9 cellular contexts compared by ENCODE assay signal in the genomic region with DNA sequence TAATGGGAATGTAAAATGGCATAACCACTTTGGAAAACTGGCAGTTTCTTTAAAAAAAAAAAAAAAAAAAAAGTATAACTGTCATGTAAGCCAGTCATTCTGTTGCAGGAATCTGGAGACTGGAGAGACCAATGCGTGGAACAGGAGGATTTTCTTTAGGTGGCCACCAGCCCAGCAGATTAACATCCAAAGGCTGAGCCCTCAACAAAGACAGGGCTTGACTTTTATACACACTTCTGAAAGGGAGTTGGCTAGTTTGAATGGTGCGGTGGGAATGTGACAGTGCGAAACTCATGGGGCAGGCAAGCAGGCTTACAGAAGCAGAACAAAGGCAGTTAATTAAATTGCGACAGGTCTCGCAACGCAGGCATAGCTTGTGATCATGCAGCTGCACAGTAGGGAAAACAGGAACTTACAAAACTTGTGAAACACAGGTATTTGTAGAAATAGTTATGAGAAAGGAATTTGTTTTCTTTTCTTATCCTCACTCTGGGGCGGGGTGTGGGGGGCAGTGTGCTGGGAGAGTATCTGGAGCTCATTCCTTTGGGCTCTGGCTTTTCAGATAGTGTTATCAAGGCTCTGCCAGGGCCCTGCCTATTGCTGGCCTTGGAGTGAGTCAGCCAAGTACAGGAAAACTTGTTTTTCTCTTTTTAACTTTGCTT. TPM values are rescaled to one million over a fixed set of nuclear protein-coding genes. Genes with fewer than 3 reads are reported as not detected.
DNase-seq lines count a peak whose midpoint lies in the region; ATAC-seq, FAIRE-seq and TF ChIP-seq lines count a peak whose summit lies in the region.
"Had no signal": no experiment of that assay in that cellular context is flagged by ENCODE, and none has a peak within 500 bp of the region (broad histone marks: within the 10 kb centered on the region; RNA-seq: fewer than 3 reads in every experiment).

No MANE protein-coding gene starts in this region.

- intact Hi-C loops in activated CD4-positive, alpha-beta T cell treated with anti-CD3 and anti-CD28 coated beads, Interleukin-2, amount 10 ng/mL, durations not matched to agents 24 days and 14 days (cut with micrococcal nuclease), result no loop called here
- intact Hi-C loops in PC-3 (cut with micrococcal nuclease) (no loop called here), stomach (cut with DNase I; ENCODE audit: low total_unique reads) (no loop called here), kidney (cut with DNase I) (no loop called here)

- TF ChIP-seq CTCF in PC-3 (conservative IDR thresholded peaks at IDR 0.05; ENCODE audit: low read depth, low read length) (no peak), stomach (IDR thresholded peaks at IDR 0.05) (no peak), kidney (IDR thresholded peaks at IDR 0.05; ENCODE audit: borderline replicate concordance, extremely low read depth, insufficient read depth) (no peak)

- H3K4me3 ChIP-seq in PC-3 (ENCODE audit: low read length), result no peak overlapping the region
- H3K4me3 ChIP-seq in stomach, result no peak overlapping the region
- H3K4me3 ChIP-seq in kidney (ENCODE audit: low read length in 2 of 2), result no peak overlapping the region

- no peaks in the 10 kb centered on the region for H3K9me2 ChIP-seq in PC-3 (replicated peaks; ENCODE audit: low read length)

- WGBS in stomach, 5 donors, result 40 to 57% (median 43%) methylated on average over 7 of the region's 7 CpGs

- peaks cover 98% of the 10 kb centered on the region for H3K79me2 ChIP-seq in PC-3 (ENCODE audit: low read length)

- no peak for TF ChIP-seq EP300 in stomach (IDR thresholded peaks at IDR 0.05)

- no peaks in the 10 kb centered on the region for H3K9me3 ChIP-seq in PC-3 (ENCODE audit: low read length)
- no peaks in the 10 kb centered on the region for H3K9me3 ChIP-seq in stomach
- H3K9me3 ChIP-seq in kidney (ENCODE audit: control insufficient read depth in 1 of 2, low read length in 2 of 2), result no peaks in the 10 kb centered on the region

- H3K36me3 ChIP-seq in PC-3 (ENCODE audit: low read depth, low read length) (peaks cover 4% of the 10 kb centered on the region), stomach (peaks cover 0 to 3% (median 0%) of the 10 kb centered on the region in 4 donors), kidney (ENCODE audit: control insufficient read depth in 1 of 2, insufficient read depth in 2 of 2, low read length in 2 of 2) (no peaks in the 10 kb centered on the region)

- peaks cover 31% of the 10 kb centered on the region for H3K4me1 Mint-ChIP-seq in activated CD4-positive, alpha-beta T cell treated with anti-CD3 and anti-CD28 coated beads, Interleukin-2, amount 10 ng/mL, durations not matched to agents 24 days and 14 days

- FAIRE-seq in kidney (lab: Jason Lieb, UNC), result no peak
- FAIRE-seq: A204.1 had no signal

- H3K9ac ChIP-seq in PC-3 (ENCODE audit: low read length), result no peak overlapping the region
- no peak overlapping the region for H3K9ac ChIP-seq in kidney (ENCODE audit: low read length in 2 of 2)

- peak overlapping the region; percentile 41 for H3K27ac Mint-ChIP-seq in activated CD4-positive, alpha-beta T cell treated with anti-CD3 and anti-CD28 coated beads, Interleukin-2, amount 10 ng/mL, durations not matched to agents 24 days and 14 days

- H3K9me3 Mint-ChIP-seq in activated CD4-positive, alpha-beta T cell treated with anti-CD3 and anti-CD28 coated beads, Interleukin-2, amount 10 ng/mL, durations not matched to agents 24 days and 14 days, result no peaks in the 10 kb centered on the region

- H3K27me3 Mint-ChIP-seq in activated CD4-positive, alpha-beta T cell treated with anti-CD3 and anti-CD28 coated beads, Interleukin-2, amount 10 ng/mL, durations not matched to agents 24 days and 14 days, result no peaks in the 10 kb centered on the region

- POLR2A ChIA-PET in PC-3 (lab: Charles Lee; ENCODE audit: unreplicated experiment), result no interaction called here

- BruUV-seq in PC-3 (replicated peaks; lab: Mats Ljungman, UMichigan), result no TSS peak

- peaks cover 28% of the 10 kb centered on the region for H3K4me1 ChIP-seq in PC-3 (ENCODE audit: insufficient read depth, low read length)
- peaks cover 5 to 59% (median 22%) of the 10 kb centered on the region in 4 donors for H3K4me1 ChIP-seq in stomach
- H3K4me1 ChIP-seq in kidney (ENCODE audit: control insufficient read depth in 1 of 2, insufficient read depth in 1 of 2, low read depth in 1 of 2, low read length in 2 of 2), result peaks cover 0 to 7% of the 10 kb centered on the region in 2 donors

- peaks cover 10% of the 10 kb centered on the region for H3F3A ChIP-seq in PC-3 (ENCODE audit: low read length, unreplicated experiment)

- H3K36me3 Mint-ChIP-seq in activated CD4-positive, alpha-beta T cell treated with anti-CD3 and anti-CD28 coated beads, Interleukin-2, amount 10 ng/mL, durations not matched to agents 24 days and 14 days (ENCODE audit: low read depth), result peaks cover 28% of the 10 kb centered on the region

- CTCF ChIA-PET in PC-3 (lab: Charles Lee), result no interaction called here

- H3K27ac ChIP-seq in PC-3 (ENCODE audit: low read length), result 0 out of 2 replicates have a peak overlapping the region, but pooled peaks have one; percentile 11
- peak overlapping the region; percentile 16 to 81 (median 63) for H3K27ac ChIP-seq in stomach
- H3K27ac ChIP-seq in kidney (ENCODE audit: low read depth in 2 of 2, low read length in 2 of 2), result no peak overlapping the region

- no peak for TF ChIP-seq POLR2A in stomach (IDR thresholded peaks at IDR 0.05)

- H2AFZ ChIP-seq in PC-3 (ENCODE audit: low read length), result no peak overlapping the region

- peaks cover 30% of the 10 kb centered on the region for H4K20me1 ChIP-seq in PC-3 (ENCODE audit: low read length)

- no peak overlapping the region for H3K4me2 ChIP-seq in PC-3 (ENCODE audit: low read length)

- DNase-seq in activated CD4-positive, alpha-beta T cell treated with anti-CD3 and anti-CD28 coated beads, Interleukin-2, amount 10 ng/mL, durations not matched to agents 24 days and 14 days, result no peak
- DNase-seq in activated CD4-positive, alpha-beta T cell treated with anti-CD3 and anti-CD28 coated beads for 4 hours, result no peak
- no peak for DNase-seq in PC-3
- DNase-seq in glomerular endothelial cell (ENCODE audit: extremely low read depth, low read depth, low spot score), result peak; percentile 94
- DNase-seq in stomach, result peak; percentile 45
- DNase-seq in kidney, result no peak

- H3K27me3 ChIP-seq in PC-3 (ENCODE audit: low read length) (no peaks in the 10 kb centered on the region), stomach (no peaks in the 10 kb centered on the region)

- no peak for ATAC-seq in PC-3
- ATAC-seq in GM18909 (IDR thresholded peaks at IDR 0.05; ENCODE audit: poor library complexity, unreplicated experiment), result no peak
- ATAC-seq in GM18520 (IDR thresholded peaks at IDR 0.05; ENCODE audit: unreplicated experiment), result no peak

- H3K4me3 Mint-ChIP-seq in activated CD4-positive, alpha-beta T cell treated with anti-CD3 and anti-CD28 coated beads, Interleukin-2, amount 10 ng/mL, durations not matched to agents 24 days and 14 days, result no peak overlapping the region

RNA-seq across cellular contexts. Expression of a gene that starts 12.0 kb away (rescaled TPM):
- 65.2 and 68.5 TPM in 2 replicates for total RNA-seq in activated CD4-positive, alpha-beta T cell treated with anti-CD3 and anti-CD28 coated beads, Interleukin-2, amount 10 ng/mL, durations not matched to agents 24 days and 14 days
- total RNA-seq in PC-3 (2014; rRNA removed) (20.7 and 24.7 TPM in 2 replicates), glomerular endothelial cell (23.0 and 30.8 TPM in 2 replicates), stomach (10 to 100 TPM; 11.6 to 81.7 (median 44.5) TPM), kidney (37.9 TPM)
- polyA plus RNA-seq in stomach (10 to 100 TPM; 17.9 to 27.3 (median 23.8) TPM), kidney (ENCODE audit: insufficient read depth, low read depth, low replicate concordance) (16.2 TPM)

RNA-seq across cellular contexts. Expression of a gene that starts 27.9 kb away (rescaled TPM):
- 30.2 and 32.1 TPM in 2 replicates for total RNA-seq in activated CD4-positive, alpha-beta T cell treated with anti-CD3 and anti-CD28 coated beads, Interleukin-2, amount 10 ng/mL, durations not matched to agents 24 days and 14 days
- total RNA-seq in PC-3 (2014; rRNA removed), result 33.9 and 38.9 TPM in 2 replicates
- total RNA-seq in glomerular endothelial cell, result 14.8 and 18.1 TPM in 2 replicates
- 100 to 1,000 TPM in 1 of 5 donors, 10 to 100 TPM in 4; 14.7 to 122 (median 25.7) TPM for total RNA-seq in stomach
- 1 to 10 TPM; 4.7 to 5.3 (median 5.0) TPM for polyA plus RNA-seq in stomach
- 19.2 TPM for total RNA-seq in kidney
- polyA plus RNA-seq in kidney (ENCODE audit: insufficient read depth, low read depth, low replicate concordance), result 9.5 TPM

Comparison
In these comparisons a context has a peak if more than half of its experiments do, and no peak if none do; other contexts are left out.
1. DNase-seq: peak in glomerular endothelial cell (single experiment) and stomach (single experiment); none in activated CD4-positive, alpha-beta T cell treated with anti-CD3 and anti-CD28 coated beads, Interleukin-2, amount 10 ng/mL, durations not matched to agents 24 days and 14 days (single experiment), activated CD4-positive, alpha-beta T cell treated with anti-CD3 and anti-CD28 coated beads for 4 hours (0 of 2), PC-3 (single experiment) and kidney (single experiment).
2. H3K27ac ChIP-seq: peak in PC-3 (single experiment) and stomach (5 of 5); none in kidney (0 of 2).